ENCODE assay signal across 18 cellular contexts in genomic region chr17:3678821-3679175, GRCh38. TPM values are rescaled to one million over a fixed set of nuclear protein-coding genes. Genes with fewer than 3 reads are reported as not detected.
DNase-seq lines count a peak whose midpoint lies in the region; ATAC-seq, FAIRE-seq and TF ChIP-seq lines count a peak whose summit lies in the region.
"Had no signal": no experiment of that assay in that cellular context is flagged by ENCODE, and none has a peak within 500 bp of the region (broad histone marks: within the 10 kb centered on the region; RNA-seq: fewer than 3 reads in every experiment).

No MANE protein-coding gene starts in this region.

- H3K4me3 ChIP-seq in left ventricle myocardium inferior (no peak overlapping the region), astrocyte (ENCODE audit: insufficient read depth, low read depth, low read length) (no peak overlapping the region), kidney (ENCODE audit: low read length in 2 of 2) (no peak overlapping the region), skeletal muscle tissue (ENCODE audit: low read length in 3 of 3) (no peak overlapping the region), brain microvascular endothelial cell (ENCODE audit: low read depth, low read length) (no peak overlapping the region)
- H3K4me3 ChIP-seq: BLaER1, GM23338 had no signal

- no peak for ATAC-seq in Right ventricle myocardium inferior
- ATAC-seq: HCT116 had no signal

- no peak overlapping the region for H2AFZ ChIP-seq in astrocyte (ENCODE audit: low read depth, low read length)
- H2AFZ ChIP-seq: GM23338 had no signal

- peaks cover under 1% of the 10 kb centered on the region for H3K27me3 ChIP-seq in left ventricle myocardium inferior (ENCODE audit: low read depth)
- peaks cover 6% of the 10 kb centered on the region for H3K27me3 ChIP-seq in astrocyte (ENCODE audit: insufficient read depth, low read length)
- no peaks in the 10 kb centered on the region for H3K27me3 ChIP-seq in skeletal muscle tissue (ENCODE audit: control insufficient read depth in 3 of 3, insufficient read depth in 3 of 3, low read length in 3 of 3)
- H3K27me3 ChIP-seq in brain microvascular endothelial cell (replicated peaks) = no peaks in the 10 kb centered on the region
- H3K27me3 ChIP-seq: BLaER1 had no signal

- H3K27ac Mint-ChIP-seq in astrocyte (ENCODE audit: unreplicated experiment) = no peak overlapping the region
- H3K27ac Mint-ChIP-seq: CD14-positive monocyte, GM23338, HFFc6 had no signal

- in situ Hi-C loops in brain microvascular endothelial cell (cut with HindIII; ENCODE audit: low pct_ligation_motif_present, low sequenced_read_pairs) = no loop called here

- no peaks in the 10 kb centered on the region for H3K79me2 ChIP-seq in astrocyte (ENCODE audit: insufficient read depth, low read length)

- peaks cover 11% of the 10 kb centered on the region for H3K4me1 Mint-ChIP-seq in astrocyte (ENCODE audit: low read depth, unreplicated experiment)

- FAIRE-seq in astrocyte (lab: Jason Lieb, UNC) = no peak
- no peak for FAIRE-seq in kidney (lab: Jason Lieb, UNC)
- FAIRE-seq in D721Med (lab: Jason Lieb, UNC) = no peak

- peaks cover 17% of the 10 kb centered on the region for H3K27me3 Mint-ChIP-seq in astrocyte (ENCODE audit: low read depth, unreplicated experiment)
- H3K27me3 Mint-ChIP-seq: CD4-positive, alpha-beta memory T cell had no signal

- H3K36me3 Mint-ChIP-seq in astrocyte (ENCODE audit: low read depth, unreplicated experiment) = peaks cover 7% of the 10 kb centered on the region
- H3K36me3 Mint-ChIP-seq: CD14-positive monocyte had no signal

- H3K9me3 ChIP-seq in left ventricle myocardium inferior (replicated peaks) (no peaks in the 10 kb centered on the region), astrocyte (ENCODE audit: insufficient read depth, low read depth, low read length) (no peaks in the 10 kb centered on the region), kidney (ENCODE audit: control insufficient read depth in 1 of 2, low read length in 2 of 2) (no peaks in the 10 kb centered on the region), skeletal muscle tissue (ENCODE audit: control insufficient read depth in 3 of 3, low read length in 3 of 3) (no peaks in the 10 kb centered on the region)
- H3K9me3 ChIP-seq: BLaER1 had no signal

- no peaks in the 10 kb centered on the region for H3K4me1 ChIP-seq in left ventricle myocardium inferior
- peaks cover 10% of the 10 kb centered on the region for H3K4me1 ChIP-seq in astrocyte (ENCODE audit: insufficient read depth, low read length)
- H3K4me1 ChIP-seq in kidney (ENCODE audit: control insufficient read depth in 1 of 2, insufficient read depth in 1 of 2, low read depth in 1 of 2, low read length in 2 of 2) = no peaks in the 10 kb centered on the region
- peaks cover 0 to 7% (median 0%) of the 10 kb centered on the region in 3 donors for H3K4me1 ChIP-seq in skeletal muscle tissue (ENCODE audit: control insufficient read depth in 3 of 3, insufficient read depth in 3 of 3, low read length in 3 of 3)

- H3K9ac ChIP-seq in astrocyte (ENCODE audit: low read length) (no peak overlapping the region), kidney (ENCODE audit: low read length in 2 of 2) (no peak overlapping the region), skeletal muscle tissue (ENCODE audit: low read depth in 1 of 3, low read length in 3 of 3) (peak overlapping the region in 2 of 3 donors; percentile 33 to 51)
- H3K9ac ChIP-seq: BLaER1 had no signal

- DNase-seq in Right ventricle myocardium inferior (ENCODE audit: missing footprints) (peak; percentile 17), left ventricle myocardium inferior (no peak), astrocyte (ENCODE audit: low read depth) (no peak), kidney (peak; percentile 57), D721Med (ENCODE audit: insufficient read length, low spot score) (no peak), HT-29 (ENCODE audit: low spot score) (no peak), brain microvascular endothelial cell (no peak)
- DNase-seq: 8988T; CD4-positive, alpha-beta memory T cell; DMS79 treated with DMSO at 0.1 percent for 48 hours; GF-D8; H7; HFFc6 had no signal

- peak overlapping the region; percentile 25 for H3K4me2 ChIP-seq in astrocyte (ENCODE audit: low read length)
- H3K4me2 ChIP-seq: BLaER1, GM23338 had no signal

- H4K20me1 ChIP-seq in astrocyte (ENCODE audit: insufficient read depth, low read length) = no peaks in the 10 kb centered on the region

- H3K36me3 ChIP-seq in left ventricle myocardium inferior (no peaks in the 10 kb centered on the region), astrocyte (ENCODE audit: insufficient read depth, low read length) (no peaks in the 10 kb centered on the region), kidney (ENCODE audit: control insufficient read depth in 1 of 2, insufficient read depth in 2 of 2, low read length in 2 of 2) (no peaks in the 10 kb centered on the region), skeletal muscle tissue (ENCODE audit: control insufficient read depth in 3 of 3, insufficient read depth in 3 of 3, low read length in 3 of 3) (peaks cover 0 to 10% (median under 1%) of the 10 kb centered on the region in 3 donors), brain microvascular endothelial cell (replicated peaks) (no peaks in the 10 kb centered on the region)

- TF ChIP-seq CTCF in left ventricle myocardium inferior (IDR thresholded peaks at IDR 0.05; ENCODE audit: borderline replicate concordance) (no peak), astrocyte (IDR thresholded peaks at IDR 0.05; ENCODE audit: insufficient read depth, low read depth, low read length) (no peak), kidney (IDR thresholded peaks at IDR 0.05; ENCODE audit: borderline replicate concordance, extremely low read depth, insufficient read depth) (no peak), D721Med (IDR thresholded peaks at IDR 0.05; ENCODE audit: insufficient read depth, missing control alignments) (no peak), brain microvascular endothelial cell (IDR thresholded peaks at IDR 0.05; ENCODE audit: low read depth, low read length, missing control alignments) (no peak)

- intact Hi-C loops in Right ventricle myocardium inferior (cut with DNase I) = no loop called here
- intact Hi-C loops in left ventricle myocardium inferior (cut with micrococcal nuclease) = no loop called here
- intact Hi-C loops in kidney (cut with DNase I) = loop anchor here (5.0 kb wide), 1 partner anchor 49 kb away; no protein-coding TSS in a partner anchor

- H3K4me3 Mint-ChIP-seq in astrocyte (ENCODE audit: unreplicated experiment) = no peak overlapping the region
- H3K4me3 Mint-ChIP-seq: CD14-positive monocyte; CD4-positive, alpha-beta memory T cell; GM23338; HFFc6 had no signal

- no peaks in the 10 kb centered on the region for H3K9me3 Mint-ChIP-seq in astrocyte (ENCODE audit: unreplicated experiment)
- H3K9me3 Mint-ChIP-seq: CD4-positive, alpha-beta memory T cell; GM23338; HFFc6 had no signal

- H3K27ac ChIP-seq in left ventricle myocardium inferior (replicated peaks) (no peak overlapping the region), astrocyte (ENCODE audit: low read depth, low read length) (no peak overlapping the region), kidney (ENCODE audit: low read depth in 2 of 2, low read length in 2 of 2) (no peak overlapping the region), skeletal muscle tissue (ENCODE audit: low read depth, low read length) (no peak overlapping the region), brain microvascular endothelial cell (no peak overlapping the region)
- H3K27ac ChIP-seq: BLaER1 had no signal

RNA-seq across cellular contexts. Expression of gene EMC6, which starts 10.2 kb away (rescaled TPM):
- total RNA-seq in Right ventricle myocardium inferior (65.5 TPM), left ventricle myocardium inferior (57.0 TPM), astrocyte (49.7 and 52.2 TPM in 2 replicates), kidney (25.6 TPM), skeletal muscle tissue (14.6 TPM)
- polyA plus RNA-seq in kidney (ENCODE audit: insufficient read depth, low read depth, low replicate concordance) = 77.1 TPM
- 35.5 and 54.7 TPM in 2 replicates for total RNA-seq in HT-29 (2014; rRNA removed; shearing (Covaris generic))

RNA-seq across cellular contexts. Expression of gene TAX1BP3, which starts 10.4 kb away (rescaled TPM):
- total RNA-seq in Right ventricle myocardium inferior = 157 TPM
- total RNA-seq in left ventricle myocardium inferior = 165 TPM
- 193 and 194 TPM in 2 replicates for total RNA-seq in astrocyte
- 158 TPM for total RNA-seq in kidney
- polyA plus RNA-seq in kidney (ENCODE audit: insufficient read depth, low read depth, low replicate concordance) = 128 TPM
- 31.3 TPM for total RNA-seq in skeletal muscle tissue
- total RNA-seq in HT-29 (2014; rRNA removed; shearing (Covaris generic)) = 121 and 128 TPM in 2 replicates

RNA-seq across cellular contexts. Expression of gene P2RX5, which starts 17.2 kb away (rescaled TPM):
- total RNA-seq in Right ventricle myocardium inferior (19.4 TPM), left ventricle myocardium inferior (18.3 TPM), astrocyte (2.4 TPM in 2 replicates), kidney (8.4 TPM), skeletal muscle tissue (13.0 TPM)
- not detected for polyA plus RNA-seq in kidney (ENCODE audit: insufficient read depth, low read depth, low replicate concordance)
- total RNA-seq in HT-29 (2014; rRNA removed; shearing (Covaris generic)) = 0.23 TPM in 1 of 2 replicates, not detected in the other

RNA-seq across cellular contexts. Expression of gene CTNS, which starts 42.2 kb away (rescaled TPM):
- 6.6 TPM for total RNA-seq in Right ventricle myocardium inferior
- total RNA-seq in left ventricle myocardium inferior = 6.2 TPM
- total RNA-seq in astrocyte = 5.8 and 6.5 TPM in 2 replicates
- total RNA-seq in kidney = 15.7 TPM
- 11.9 TPM for polyA plus RNA-seq in kidney (ENCODE audit: insufficient read depth, low read depth, low replicate concordance)
- total RNA-seq in skeletal muscle tissue = 11.5 TPM
- total RNA-seq in HT-29 (2014; rRNA removed; shearing (Covaris generic)) = 10.3 and 18.4 TPM in 2 replicates

RNA-seq across cellular contexts. Expression of gene SHPK, which starts 42.7 kb away (rescaled TPM):
- total RNA-seq in Right ventricle myocardium inferior (4.4 TPM), left ventricle myocardium inferior (4.0 TPM), astrocyte (6.8 and 7.8 TPM in 2 replicates), kidney (17.5 TPM), skeletal muscle tissue (6.8 TPM)
- polyA plus RNA-seq in kidney (ENCODE audit: insufficient read depth, low read depth, low replicate concordance) = 9.2 TPM
- 16.1 and 21.2 TPM in 2 replicates for total RNA-seq in HT-29 (2014; rRNA removed; shearing (Covaris generic))

Comparison
In these comparisons a context has a peak if more than half of its experiments do, and no peak if none do; other contexts are left out.
1. DNase-seq: peak in Right ventricle myocardium inferior (single experiment) and kidney (single experiment); none in left ventricle myocardium inferior (single experiment), astrocyte (single experiment), D721Med (single experiment), HT-29 (single experiment) and brain microvascular endothelial cell (single experiment).
2. H3K9ac ChIP-seq: peak in skeletal muscle tissue (2 of 3); none in astrocyte (single experiment) and kidney (0 of 2).